ENCODE assay signal across 14 cellular contexts in the genomic region with DNA sequence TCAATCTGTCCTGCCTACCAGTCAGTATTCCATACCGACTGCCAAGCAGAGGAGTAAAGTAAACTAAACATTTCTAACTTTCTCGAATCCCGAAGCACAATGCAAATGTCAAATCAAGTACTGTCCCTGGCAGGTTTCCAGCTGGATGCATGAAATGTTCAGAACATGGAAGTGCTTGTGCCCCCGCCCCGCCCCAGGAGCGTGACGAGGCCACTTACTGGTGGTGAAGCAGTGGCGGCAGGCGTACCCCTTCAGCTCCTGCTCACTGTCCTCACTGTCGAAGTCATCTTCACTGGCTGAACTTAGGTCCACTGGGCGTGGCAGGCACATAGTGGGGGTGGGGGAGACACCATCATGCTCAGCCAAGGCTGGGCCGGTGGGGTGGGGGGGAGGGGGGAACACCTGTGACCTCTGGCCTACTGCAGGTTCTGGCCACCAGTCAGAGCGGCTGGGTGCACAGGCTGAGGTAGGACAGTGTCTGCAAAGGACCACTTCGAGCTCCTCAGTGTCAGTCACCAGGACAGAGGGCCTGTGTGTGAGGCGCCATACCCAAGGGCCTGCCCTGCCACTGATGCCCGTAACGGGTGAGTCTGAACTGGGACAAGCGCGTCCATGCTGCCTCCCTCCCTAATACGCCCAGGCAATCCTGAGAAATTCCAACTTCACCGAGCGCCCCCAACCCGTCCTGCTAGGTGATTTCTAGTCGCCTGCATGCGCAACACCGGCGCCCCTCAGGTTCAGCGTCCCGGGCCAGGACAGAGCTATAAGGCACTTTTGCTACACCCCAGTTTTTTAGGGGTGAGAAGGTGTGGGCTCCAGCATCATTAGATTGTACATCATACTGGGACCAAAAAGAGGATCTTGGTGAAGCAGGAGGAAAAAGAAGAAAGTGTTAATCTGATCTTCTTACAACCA. TPM values are rescaled to one million over a fixed set of nuclear protein-coding genes. Genes with fewer than 3 reads are reported as not detected.
DNase-seq lines count a peak whose midpoint lies in the region; ATAC-seq and TF ChIP-seq lines count a peak whose summit lies in the region.
"Had no signal": no experiment of that assay in that cellular context is flagged by ENCODE, and none has a peak within 500 bp of the region (broad histone marks: within the 10 kb centered on the region; RNA-seq: fewer than 3 reads in every experiment).

No MANE protein-coding gene starts in this region.

- intact Hi-C loops in heart right ventricle (cut with DNase I) (loop anchor here in 2 of 10 donors (5.0 to 10.0 kb wide), 2 partner anchors 38 to 160 kb away; no protein-coding TSS in a partner anchor), vagina (cut with DNase I) (no loop called here)

- no peak for DNase-seq in activated T-cell treated with anti-CD3 and anti-CD28 coated beads, Interleukin-2, amount 50 U/mL, for 24 hours
- no peak for DNase-seq in activated T-cell treated with anti-CD3 and anti-CD28 coated beads, Interleukin-2, amount 50 U/mL, for 4 hours
- DNase-seq in heart right ventricle (peak in 1 of 2 donors; percentile 54), progenitor cell of endocrine pancreas (ENCODE audit: low spot score, unreplicated experiment) (no peak), vagina (ENCODE audit: extremely low spot score in 2 of 2) (no peak), T-helper 9 cell (no peak)
- DNase-seq in activated CD8-positive, alpha-beta memory T cell treated with anti-CD3 and anti-CD28 coated beads for 24 hours, result no peak
- DNase-seq: activated naive CD4-positive, alpha-beta T cell treated with anti-CD3 and anti-CD28 coated beads, Interleukin-2, amount 10 ng/mL, durations not matched to agents 7 days and 5 days; erythroblast; Karpas-422; mesendoderm; NCI-H1694 had no signal

- H3K4me3 ChIP-seq in heart right ventricle (no peak overlapping the region), vagina (no peak overlapping the region)
- H3K4me3 ChIP-seq: ovary had no signal

- ATAC-seq in activated T-cell treated with anti-CD3 and anti-CD28 coated beads, Interleukin-2, amount 50 U/mL, for 4 hours, result no peak
- peak; percentile 4 to 74 (median 39) for ATAC-seq in heart right ventricle
- no peak for ATAC-seq in GM18861 (IDR thresholded peaks at IDR 0.05; ENCODE audit: unreplicated experiment)

- peak overlapping the region; percentile 23 for H3K27ac Mint-ChIP-seq in activated T-cell treated with anti-CD3 and anti-CD28 coated beads, Interleukin-2, amount 50 U/mL, for 24 hours
- peak overlapping the region; percentile 64 for H3K27ac Mint-ChIP-seq in progenitor cell of endocrine pancreas

- no peaks in the 10 kb centered on the region for H3K27me3 Mint-ChIP-seq in activated T-cell treated with anti-CD3 and anti-CD28 coated beads, Interleukin-2, amount 50 U/mL, for 24 hours
- no peaks in the 10 kb centered on the region for H3K27me3 Mint-ChIP-seq in activated T-cell treated with anti-CD3 and anti-CD28 coated beads, Interleukin-2, amount 50 U/mL, for 4 hours (ENCODE audit: low read depth)
- no peaks in the 10 kb centered on the region for H3K27me3 Mint-ChIP-seq in progenitor cell of endocrine pancreas
- H3K27me3 Mint-ChIP-seq: activated naive CD4-positive, alpha-beta T cell treated with anti-CD3 and anti-CD28 coated beads, Interleukin-2, amount 10 ng/mL, durations not matched to agents 7 days and 5 days had no signal

- H3K4me1 ChIP-seq in heart right ventricle, result peaks cover 15 to 78% (median 62%) of the 10 kb centered on the region in 9 donors
- peaks cover 47% of the 10 kb centered on the region for H3K4me1 ChIP-seq in vagina

- peaks cover 16% of the 10 kb centered on the region for H3K4me1 Mint-ChIP-seq in activated T-cell treated with anti-CD3 and anti-CD28 coated beads, Interleukin-2, amount 50 U/mL, for 24 hours (ENCODE audit: low read depth)
- H3K4me1 Mint-ChIP-seq in activated T-cell treated with anti-CD3 and anti-CD28 coated beads, Interleukin-2, amount 50 U/mL, for 4 hours (ENCODE audit: low read depth), result peaks cover 11% of the 10 kb centered on the region
- H3K4me1 Mint-ChIP-seq in progenitor cell of endocrine pancreas (ENCODE audit: low read depth), result peaks cover 31% of the 10 kb centered on the region

- H3K36me3 ChIP-seq in heart right ventricle (peaks cover 0 to 73% (median 27%) of the 10 kb centered on the region in 9 donors), vagina (peaks cover 0 to 60% of the 10 kb centered on the region in 2 donors)
- H3K36me3 ChIP-seq: ovary had no signal

- peaks cover 72% of the 10 kb centered on the region for H3K36me3 Mint-ChIP-seq in activated T-cell treated with anti-CD3 and anti-CD28 coated beads, Interleukin-2, amount 50 U/mL, for 24 hours (ENCODE audit: low read depth)
- H3K36me3 Mint-ChIP-seq in activated T-cell treated with anti-CD3 and anti-CD28 coated beads, Interleukin-2, amount 50 U/mL, for 4 hours (ENCODE audit: insufficient read depth), result peaks cover 22% of the 10 kb centered on the region
- peaks cover 18% of the 10 kb centered on the region for H3K36me3 Mint-ChIP-seq in progenitor cell of endocrine pancreas (ENCODE audit: insufficient read depth)

- no peak for TF ChIP-seq POLR2A in vagina (IDR thresholded peaks at IDR 0.05)

- H3K9me3 ChIP-seq in heart right ventricle (no peaks in the 10 kb centered on the region), vagina (no peaks in the 10 kb centered on the region)
- H3K9me3 ChIP-seq: ovary had no signal

- TF ChIP-seq CTCF in heart right ventricle (IDR thresholded peaks at IDR 0.05), result no peak
- no peak for TF ChIP-seq CTCF in progenitor cell of endocrine pancreas (IDR thresholded peaks at IDR 0.05; ENCODE audit: unreplicated experiment)
- no peak for TF ChIP-seq CTCF in vagina (IDR thresholded peaks at IDR 0.05)

- H3K27ac ChIP-seq in heart right ventricle (peak overlapping the region; percentile 38 to 93 (median 64)), vagina (peak overlapping the region; percentile 5)
- H3K27ac ChIP-seq: ovary had no signal

- H3K27me3 ChIP-seq in heart right ventricle, result no peaks in the 10 kb centered on the region
- H3K27me3 ChIP-seq in vagina, result no peaks in the 10 kb centered on the region
- H3K27me3 ChIP-seq: ovary had no signal

- H3K9me3 Mint-ChIP-seq in activated T-cell treated with anti-CD3 and anti-CD28 coated beads, Interleukin-2, amount 50 U/mL, for 24 hours, result no peaks in the 10 kb centered on the region
- no peaks in the 10 kb centered on the region for H3K9me3 Mint-ChIP-seq in activated T-cell treated with anti-CD3 and anti-CD28 coated beads, Interleukin-2, amount 50 U/mL, for 4 hours
- no peaks in the 10 kb centered on the region for H3K9me3 Mint-ChIP-seq in progenitor cell of endocrine pancreas (ENCODE audit: low read depth)
- H3K9me3 Mint-ChIP-seq: activated naive CD4-positive, alpha-beta T cell treated with anti-CD3 and anti-CD28 coated beads, Interleukin-2, amount 10 ng/mL, durations not matched to agents 7 days and 5 days had no signal

- 70 to 73% methylated on average over 29 of the region's 29 CpGs for WGBS in heart right ventricle, 2 donors

- H3K4me3 Mint-ChIP-seq in activated T-cell treated with anti-CD3 and anti-CD28 coated beads, Interleukin-2, amount 50 U/mL, for 24 hours, result no peak overlapping the region
- H3K4me3 Mint-ChIP-seq in activated T-cell treated with anti-CD3 and anti-CD28 coated beads, Interleukin-2, amount 50 U/mL, for 4 hours, result no peak overlapping the region
- H3K4me3 Mint-ChIP-seq in progenitor cell of endocrine pancreas (ENCODE audit: low read depth), result no peak overlapping the region
- H3K4me3 Mint-ChIP-seq: activated naive CD4-positive, alpha-beta T cell treated with anti-CD3 and anti-CD28 coated beads, Interleukin-2, amount 10 ng/mL, durations not matched to agents 7 days and 5 days had no signal

RNA-seq across cellular contexts. Expression of gene SLC45A1, which starts 46.9 kb away (rescaled TPM):
- under 1 TPM; 0.38 to 0.61 (median 0.46) TPM for total RNA-seq in activated T-cell treated with anti-CD3 and anti-CD28 coated beads, Interleukin-2, amount 50 U/mL, for 4 hours
- total RNA-seq in heart right ventricle (1 to 10 TPM in 7 of 10 donors, under 1 TPM in 3; 0.53 to 2.7 (median 1.5) TPM), progenitor cell of endocrine pancreas (0.60 and 0.86 TPM in 2 replicates), vagina (13.8 TPM)
- 1 to 10 TPM; 3.2 to 4.1 TPM for polyA plus RNA-seq in heart right ventricle

Comparison
In these comparisons a context has a peak if more than half of its experiments do, and no peak if none do; other contexts are left out.
1. ATAC-seq: peak in heart right ventricle (8 of 8); none in activated T-cell treated with anti-CD3 and anti-CD28 coated beads, Interleukin-2, amount 50 U/mL, for 4 hours (0 of 2) and GM18861 (single experiment).